Comparison of ENCODE assay signal across 17 cellular contexts in the genomic region with DNA sequence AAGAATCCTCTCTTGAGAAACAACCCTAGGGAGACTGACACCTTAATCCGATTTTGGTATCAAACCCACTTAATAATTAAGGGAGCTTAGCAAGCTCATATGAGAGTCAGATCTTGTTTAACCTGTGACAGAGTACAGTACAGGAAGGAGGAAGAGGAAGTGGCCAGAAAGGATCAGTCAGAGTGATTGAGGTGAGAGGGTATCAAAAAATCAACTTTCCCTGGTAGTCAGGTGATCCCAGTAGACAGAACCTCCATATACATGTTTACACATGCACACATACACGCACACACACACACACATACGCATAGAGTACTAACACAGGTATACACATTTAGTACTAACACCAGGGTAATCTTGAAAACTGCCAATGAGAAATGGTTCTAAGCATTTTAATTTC. TPM values are rescaled to one million over a fixed set of nuclear protein-coding genes. Genes with fewer than 3 reads are reported as not detected.
DNase-seq lines count a peak whose midpoint lies in the region; ATAC-seq and TF ChIP-seq lines count a peak whose summit lies in the region.
"Had no signal": no experiment of that assay in that cellular context is flagged by ENCODE, and none has a peak within 500 bp of the region (broad histone marks: within the 10 kb centered on the region; RNA-seq: fewer than 3 reads in every experiment).

No MANE protein-coding gene starts in this region.

- H3K36me3 ChIP-seq in OCI-LY3 (replicated peaks; ENCODE audit: low read depth, low read length) = no peaks in the 10 kb centered on the region
- H3K36me3 ChIP-seq in naive thymus-derived CD4-positive, alpha-beta T cell (ENCODE audit: control insufficient read depth in 2 of 3, insufficient read depth in 3 of 3, low read length in 3 of 3) = no peaks in the 10 kb centered on the region
- H3K36me3 ChIP-seq in sigmoid colon = no peaks in the 10 kb centered on the region
- H3K36me3 ChIP-seq: spleen had no signal

- no peaks in the 10 kb centered on the region for H3K79me2 ChIP-seq in OCI-LY3 (ENCODE audit: low read length)

- peak overlapping the region; percentile 47; the same call in 1 of the 2 replicates for H2AFZ ChIP-seq in OCI-LY3 (ENCODE audit: low read depth, low read length)

- TF ChIP-seq CTCF in OCI-LY3 (IDR thresholded peaks at IDR 0.05; ENCODE audit: low read depth, low read length) = no peak
- TF ChIP-seq CTCF in sigmoid colon (IDR thresholded peaks at IDR 0.05) = no peak
- no peak for TF ChIP-seq CTCF in RWPE1 (conservative IDR thresholded peaks at IDR 0.05; ENCODE audit: low read depth)

- H3K4me3 ChIP-seq in OCI-LY3 (ENCODE audit: low read length) (no peak overlapping the region), sigmoid colon (no peak overlapping the region)
- H3K4me3 ChIP-seq in naive thymus-derived CD4-positive, alpha-beta T cell (ENCODE audit: low read length) = no peak overlapping the region
- H3K4me3 ChIP-seq: spleen had no signal

- H3K27ac ChIP-seq in OCI-LY3 (ENCODE audit: low read length) (no peak overlapping the region), sigmoid colon (no peak overlapping the region), RWPE1 (no peak overlapping the region)
- peak overlapping the region; percentile 6 for H3K27ac ChIP-seq in naive thymus-derived CD4-positive, alpha-beta T cell (ENCODE audit: low read depth, low read length)
- H3K27ac ChIP-seq: spleen had no signal

- no peaks in the 10 kb centered on the region for H3K36me3 Mint-ChIP-seq in naive thymus-derived CD4-positive, alpha-beta T cell

- no peak overlapping the region for H3K9ac ChIP-seq in OCI-LY3 (ENCODE audit: low read length)

- CTCF ChIA-PET in naive thymus-derived CD4-positive, alpha-beta T cell (lab: Charles Lee) = no interaction called here
- CTCF ChIA-PET in RWPE1 (lab: Yijun Ruan, JAX) = interaction anchor here (0.6 kb wide), 1 partner anchor 122 kb away, joined by 5 read pairs; no protein-coding TSS in a partner anchor

- peak overlapping the region in 8 of 10 donors; percentile 7 to 57 (median 44) for H3K4me3 Mint-ChIP-seq in naive thymus-derived CD4-positive, alpha-beta T cell
- H3K4me3 Mint-ChIP-seq: brain; T-helper 1 cell treated with Interleukin-12 subunit alpha and Interleukin-12 subunit beta and Interleukin-4 antibody, amounts not matched to agents 30 μg/mL and 1 μg/mL, for 36 hours had no signal

- DNase-seq in SKM-1 treated with dmso at 0.1 percent for 144 hours (lab: John Stamatoyannopoulos, UW; ENCODE audit: unreplicated experiment) (peak; percentile 7), SKM-1 (lab: John Stamatoyannopoulos, UW; ENCODE audit: unreplicated experiment) (no peak), GDM1 (lab: John Stamatoyannopoulos, UW) (no peak), sigmoid colon (no peak), RWPE1 (ENCODE audit: low spot score) (no peak)
- DNase-seq in naive thymus-derived CD4-positive, alpha-beta T cell = peak in 6 of 9 donors; percentile 2 to 31 (median 10)
- DNase-seq: 8988T; activated CD4-positive, alpha-beta T cell treated with anti-CD3 and anti-CD28 coated beads for 1 hour; C1 segment of cervical spinal cord; DMS79; NCI-H2081 treated with DMSO at 0.1 percent for 48 hours; RPMI8226; spleen had no signal

- H3K4me1 Mint-ChIP-seq in naive thymus-derived CD4-positive, alpha-beta T cell = peaks cover 12 to 36% (median 28%) of the 10 kb centered on the region in 7 donors

- H3K27me3 Mint-ChIP-seq in naive thymus-derived CD4-positive, alpha-beta T cell = no peaks in the 10 kb centered on the region

- POLR2A ChIA-PET in naive thymus-derived CD4-positive, alpha-beta T cell (lab: Charles Lee) = no interaction called here
- POLR2A ChIA-PET in RWPE1 (lab: Yijun Ruan, JAX; ENCODE audit: low non-redundant PET) = no interaction called here

- TF ChIP-seq EP300 in sigmoid colon (IDR thresholded peaks at IDR 0.05) = no peak

- no peaks in the 10 kb centered on the region for H4K20me1 ChIP-seq in OCI-LY3 (ENCODE audit: insufficient read depth, low read length)

- WGBS in sigmoid colon, 2 donors = 49 to 72% methylated on average over 3 of the region's 3 CpGs

- ATAC-seq in GM19025 (IDR thresholded peaks at IDR 0.05; ENCODE audit: low read depth, unreplicated experiment) = peak; percentile 46
- ATAC-seq in naive thymus-derived CD4-positive, alpha-beta T cell = peak; percentile 48

- intact Hi-C loops in naive thymus-derived CD4-positive, alpha-beta T cell (cut with micrococcal nuclease) = no loop called here
- intact Hi-C loops in sigmoid colon (cut with DNase I) = no loop called here

- no peak for TF ChIP-seq POLR2A in sigmoid colon (IDR thresholded peaks at IDR 0.05)

- H3K4me1 ChIP-seq in OCI-LY3 (ENCODE audit: low read length) = peaks cover 6% of the 10 kb centered on the region; the same call in 1 of the 2 replicates
- H3K4me1 ChIP-seq in naive thymus-derived CD4-positive, alpha-beta T cell (ENCODE audit: control insufficient read depth in 2 of 2, insufficient read depth in 2 of 2, low read length in 2 of 2) = peaks cover 0 to 13% of the 10 kb centered on the region in 2 donors
- H3K4me1 ChIP-seq in sigmoid colon = no peaks in the 10 kb centered on the region

- peaks cover 0 to 7% (median 0%) of the 10 kb centered on the region in 11 donors for H3K9me3 Mint-ChIP-seq in naive thymus-derived CD4-positive, alpha-beta T cell

- no peaks in the 10 kb centered on the region for H3K9me3 ChIP-seq in OCI-LY3 (ENCODE audit: insufficient read depth, low read length)
- no peaks in the 10 kb centered on the region for H3K9me3 ChIP-seq in naive thymus-derived CD4-positive, alpha-beta T cell (ENCODE audit: control insufficient read depth in 2 of 3, low read length in 3 of 3)
- H3K9me3 ChIP-seq in sigmoid colon = no peaks in the 10 kb centered on the region
- H3K9me3 ChIP-seq: spleen had no signal

- peak overlapping the region in 8 of 9 donors; percentile 5 to 90 (median 61) for H3K27ac Mint-ChIP-seq in naive thymus-derived CD4-positive, alpha-beta T cell
- H3K27ac Mint-ChIP-seq: brain; T-helper 1 cell treated with Interleukin-12 subunit alpha and Interleukin-12 subunit beta and Interleukin-4 antibody, amounts not matched to agents 30 μg/mL and 1 μg/mL, for 36 hours had no signal

- no peaks in the 10 kb centered on the region for H3K27me3 ChIP-seq in OCI-LY3 (ENCODE audit: low read depth, low read length)
- H3K27me3 ChIP-seq in naive thymus-derived CD4-positive, alpha-beta T cell (ENCODE audit: control insufficient read depth in 2 of 2, insufficient read depth in 2 of 2, low read length in 2 of 2) = no peaks in the 10 kb centered on the region
- no peaks in the 10 kb centered on the region for H3K27me3 ChIP-seq in sigmoid colon
- H3K27me3 ChIP-seq: spleen had no signal

- no peak overlapping the region for H3K4me2 ChIP-seq in OCI-LY3 (ENCODE audit: low read length)

RNA-seq across cellular contexts. Expression of gene GLIS3, which starts 56.8 kb away (rescaled TPM):
- 10 to 100 TPM in 1 of 5 experiments, 1 to 10 TPM in 3, under 1 TPM in 1; 0.60 to 13.0 (median 6.1) TPM for total RNA-seq in naive thymus-derived CD4-positive, alpha-beta T cell
- polyA plus RNA-seq in naive thymus-derived CD4-positive, alpha-beta T cell = 1 to 10 TPM in 1 of 2 donors, not detected in 1; 2.4 TPM
- 10 to 100 TPM; 13.2 to 19.1 (median 17.9) TPM for total RNA-seq in sigmoid colon
- 1 to 10 TPM; 1.2 to 3.0 (median 1.4) TPM for polyA plus RNA-seq in sigmoid colon

Comparison
In these comparisons a context has a peak if more than half of its experiments do, and no peak if none do; other contexts are left out.
1. DNase-seq: peak in SKM-1 treated with dmso at 0.1 percent for 144 hours (single experiment) and naive thymus-derived CD4-positive, alpha-beta T cell (6 of 9); none in SKM-1 (single experiment), GDM1 (single experiment), sigmoid colon (single experiment) and RWPE1 (single experiment).